1 cellular context compared by ENCODE assay signal in genomic region chr12:47359310-47359709, GRCh38.
A peak's percentile ranks its signal among the peaks of the same experiment; 100 is the strongest.
TF ChIP-seq lines count a peak whose summit lies in the region.

No MANE protein-coding gene starts in this region.

TF ChIP-seq in K562, 482 proteins besides CTCF, POLR2A, EP300 and RAD21:
- TF ChIP-seq RBM25 (IDR thresholded peaks at IDR 0.05; ENCODE audit: low read depth, low read length, severe bottlenecking), result peak; percentile 52
- TF ChIP-seq BCOR (IDR thresholded peaks at IDR 0.05), result peak; percentile 79
- TF ChIP-seq KDM1A (IDR thresholded peaks at IDR 0.05), result peak in 1 of 2 experiments; percentile 58; a peak in 1 of 4 replicates
- TF ChIP-seq ZNF146 (CRISPR knock-in tag; IDR thresholded peaks at IDR 0.05; ENCODE audit: unreplicated experiment), result peak; percentile 95
TF ChIP-seq in K562: peak in this region for 4; not testable (repeated sequence) for 478.
